1 cellular context compared by ENCODE assay signal in genomic region chr3:56494679-56495322, GRCh38.
TF ChIP-seq lines count a peak whose summit lies in the region.

No MANE protein-coding gene starts in this region.

TF ChIP-seq in K562, 482 proteins besides CTCF, POLR2A, EP300 and RAD21 (continued from another document and continues in another):
- TF ChIP-seq ZBTB40 (IDR thresholded peaks at IDR 0.05) (0 out of 2 replicates have a peak, but pooled peaks have one; percentile 39), ZBTB40 (CRISPR knock-in tag; IDR thresholded peaks at IDR 0.05) (no peak), ATF2 (CRISPR knock-in tag; IDR thresholded peaks at IDR 0.05) (no peak), POU5F1 (IDR thresholded peaks at IDR 0.05; ENCODE audit: borderline replicate concordance, low read depth, low read length, partially characterized antibody) (no peak), ARID1B (IDR thresholded peaks at IDR 0.05) (no peak), CBFB (CRISPR knock-in tag; IDR thresholded peaks at IDR 0.05) (no peak), ZNF584 (CRISPR knock-in tag; IDR thresholded peaks at IDR 0.05; ENCODE audit: low read depth) (peak; percentile 69), RAD51 (IDR thresholded peaks at IDR 0.05; ENCODE audit: borderline replicate concordance, low read depth) (no peak), ZNF197 (CRISPR knock-in tag; IDR thresholded peaks at IDR 0.05; ENCODE audit: low read depth) (peak; percentile 85), PCBP1 (IDR thresholded peaks at IDR 0.05; ENCODE audit: low read depth, low read length, poor library complexity, severe bottlenecking) (no peak), ZBTB49 (CRISPR knock-in tag; IDR thresholded peaks at IDR 0.05; ENCODE audit: borderline replicate concordance) (no peak), SP2 (IDR thresholded peaks at IDR 0.05; ENCODE audit: extremely low read depth, low read depth, low read length, poor library complexity, severe bottlenecking) (no peak), BHLHE40 (IDR thresholded peaks at IDR 0.05; ENCODE audit: low read length) (no peak), MAFK (IDR thresholded peaks at IDR 0.05; ENCODE audit: low read length) (no peak), STAT5A (IDR thresholded peaks at IDR 0.05; ENCODE audit: borderline replicate concordance, low read length) (no peak), ARID2 (IDR thresholded peaks at IDR 0.05) (no peak), CXXC5 (CRISPR knock-in tag; IDR thresholded peaks at IDR 0.05) (peak; percentile 59), CEBPB (tag; IDR thresholded peaks at IDR 0.05) (peak; percentile 95), SMARCA4 (IDR thresholded peaks at IDR 0.05) (no peak), KHSRP (IDR thresholded peaks at IDR 0.05) (no peak), RBM17 (IDR thresholded peaks at IDR 0.05; ENCODE audit: borderline replicate concordance, low read depth, low read length) (no peak), ZNF436 (CRISPR knock-in tag; IDR thresholded peaks at IDR 0.05) (no peak), C11orf30 (IDR thresholded peaks at IDR 0.05; ENCODE audit: low read depth) (no peak), CHCHD3 (CRISPR knock-in tag; IDR thresholded peaks at IDR 0.05) (no peak), NCOA1 (IDR thresholded peaks at IDR 0.05; ENCODE audit: low read depth) (peak; percentile 49; the same call in 1 of the 2 replicates), ZNF639 (CRISPR knock-in tag; conservative IDR thresholded peaks at IDR 0.05 in 1 of 2, IDR thresholded peaks at IDR 0.05 in 1 of 2) (peak in 1 of 2 experiments; percentile 68; a peak in 2 of 4 replicates), ZNF134 (CRISPR knock-in tag; conservative IDR thresholded peaks at IDR 0.05) (peak; percentile 57; the same call in 1 of the 2 replicates), STAG1 (CRISPR knock-in tag; IDR thresholded peaks at IDR 0.05; ENCODE audit: borderline replicate concordance) (no peak), RERE (CRISPR knock-in tag; IDR thresholded peaks at IDR 0.05; ENCODE audit: borderline replicate concordance) (no peak), CHD1 (IDR thresholded peaks at IDR 0.05; ENCODE audit: low read length) (no peak), ZNF449 (CRISPR knock-in tag; IDR thresholded peaks at IDR 0.05) (no peak), PRMT5 (CRISPR knock-in tag; IDR thresholded peaks at IDR 0.05) (peak; percentile 81; the same call in 1 of the 2 replicates), BRD4 (IDR thresholded peaks at IDR 0.05) (no peak), NCOA4 (IDR thresholded peaks at IDR 0.05; ENCODE audit: partially characterized antibody) (no peak), THAP12 (CRISPR knock-in tag; IDR thresholded peaks at IDR 0.05) (no peak), SRF (CRISPR knock-in tag; IDR thresholded peaks at IDR 0.05) (peak in 1 of 2 experiments; percentile 57; a peak in 1 of 4 replicates)
